In the genomic region with DNA sequence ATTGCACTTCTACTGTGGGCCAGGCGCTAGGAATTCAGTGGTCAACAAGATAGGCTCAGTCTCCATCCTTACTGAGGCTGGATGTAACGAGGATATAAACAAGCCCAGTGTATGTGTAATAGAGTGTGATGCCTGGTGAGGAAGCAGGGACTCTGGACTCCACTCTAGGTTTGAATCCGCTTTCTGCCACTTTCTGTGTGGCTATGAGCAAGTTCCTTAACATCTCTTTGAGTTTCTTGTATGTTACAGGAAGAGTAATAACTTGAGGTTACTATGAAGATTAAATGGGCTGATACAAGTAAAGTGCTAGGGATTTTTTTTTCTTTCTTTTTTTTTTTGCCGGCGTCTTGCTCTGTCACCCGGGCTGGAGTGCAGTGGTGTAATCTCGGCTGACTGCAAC, we compare ENCODE assay signal across 12 cellular contexts. TPM values are rescaled to one million over a fixed set of nuclear protein-coding genes. Genes with fewer than 3 reads are reported as not detected.
DNase-seq lines count a peak whose midpoint lies in the region; ATAC-seq and TF ChIP-seq lines count a peak whose summit lies in the region.
"Had no signal": no experiment of that assay in that cellular context is flagged by ENCODE, and none has a peak within 500 bp of the region (broad histone marks: within the 10 kb centered on the region; RNA-seq: fewer than 3 reads in every experiment).

No MANE protein-coding gene starts in this region.

- H3K14ac ChIP-seq in IMR-90 (replicated peaks; ENCODE audit: low read depth, low read length) = peak overlapping the region; percentile 48

- no peak overlapping the region for H2AK9ac ChIP-seq in IMR-90 (replicated peaks; ENCODE audit: low read depth, low read length, poor library complexity)

- H3K27ac Mint-ChIP-seq in activated naive CD4-positive, alpha-beta T cell treated with anti-CD3 and anti-CD28 coated beads, Interleukin-2, amount 50 U/mL, for 24 hours = peak overlapping the region; percentile 89
- H3K27ac Mint-ChIP-seq in activated naive CD8-positive, alpha-beta T cell treated with anti-CD3 and anti-CD28 coated beads, Interleukin-2, amount 10 ng/mL, durations not matched to agents 7 days and 5 days = peak overlapping the region; percentile 86
- H3K27ac Mint-ChIP-seq in stimulated activated naive CD8-positive, alpha-beta T cell treated with anti-CD3 and anti-CD28 coated beads, Interleukin-15, amount 100 ng/mL, for 72 hours = peak overlapping the region; percentile 81 to 88
- H3K27ac Mint-ChIP-seq: endodermal cell had no signal

- peak overlapping the region; percentile 61; the same call in 2 of the 3 replicates for H2BK15ac ChIP-seq in IMR-90 (ENCODE audit: low read depth, low read length)

- H4K91ac ChIP-seq in IMR-90 (ENCODE audit: insufficient read depth, low read depth, low read length) = no peak overlapping the region

- WGBS in IMR-90 (ENCODE audit: extremely low coverage in 2 of 2, insufficient read length in 1 of 2), 2 experiments = 100% methylated on average over 1 of the region's 7 CpGs; no CpG with 5 or more reads in 1 of the 2 experiments

- no peak overlapping the region for H3K23ac ChIP-seq in IMR-90 (ENCODE audit: low read depth, low read length)

- CTCF ChIA-PET in IMR-90 (lab: Yijun Ruan, JAX) = no interaction called here

- H3K9me3 ChIP-seq in IMR-90 (ENCODE audit: control insufficient read depth, insufficient read depth, low read length) = no peaks in the 10 kb centered on the region

- POLR2A ChIA-PET in IMR-90 (lab: Charles Lee; ENCODE audit: unreplicated experiment) = no interaction called here
- POLR2A ChIA-PET in activated naive CD8-positive, alpha-beta T cell treated with anti-CD3 and anti-CD28 coated beads, Interleukin-2, amount 10 ng/mL, durations not matched to agents 7 days and 5 days (lab: Charles Lee) = interaction anchor here (7.3 kb wide), 1 partner anchor 13 kb away, joined by 39 read pairs; a partner anchor contains a TSS

- no peaks in the 10 kb centered on the region for H3K36me3 ChIP-seq in IMR-90 (ENCODE audit: control insufficient read depth, insufficient read depth, low read length)

- peaks cover 92% of the 10 kb centered on the region for H3K4me1 Mint-ChIP-seq in activated naive CD4-positive, alpha-beta T cell treated with anti-CD3 and anti-CD28 coated beads, Interleukin-2, amount 50 U/mL, for 24 hours
- peaks cover 86% of the 10 kb centered on the region for H3K4me1 Mint-ChIP-seq in activated naive CD8-positive, alpha-beta T cell treated with anti-CD3 and anti-CD28 coated beads, Interleukin-2, amount 10 ng/mL, durations not matched to agents 7 days and 5 days
- peaks cover 93% of the 10 kb centered on the region for H3K4me1 Mint-ChIP-seq in stimulated activated naive CD8-positive, alpha-beta T cell treated with anti-CD3 and anti-CD28 coated beads, Interleukin-15, amount 100 ng/mL, for 72 hours

- peak overlapping the region; percentile 16; the same call in 1 of the 2 replicates for H3K18ac ChIP-seq in IMR-90 (ENCODE audit: low read depth, low read length)

- peak overlapping the region; percentile 46 for H2BK5ac ChIP-seq in IMR-90 (ENCODE audit: low read depth, low read length, poor library complexity, severe bottlenecking)

- H3K27ac ChIP-seq in IMR-90 (ENCODE audit: insufficient read depth, low read length) (no peak overlapping the region), substantia nigra (ENCODE audit: low read depth, low read length, poor library complexity, severe bottlenecking) (no peak overlapping the region)
- H3K27ac ChIP-seq: foreskin keratinocyte had no signal

- no peaks in the 10 kb centered on the region for H4K20me1 ChIP-seq in IMR-90 (ENCODE audit: insufficient read depth, low read length)

- H3K9me3 Mint-ChIP-seq in activated naive CD4-positive, alpha-beta T cell treated with anti-CD3 and anti-CD28 coated beads, Interleukin-2, amount 50 U/mL, for 24 hours = no peaks in the 10 kb centered on the region
- H3K9me3 Mint-ChIP-seq in activated naive CD8-positive, alpha-beta T cell treated with anti-CD3 and anti-CD28 coated beads, Interleukin-2, amount 10 ng/mL, durations not matched to agents 7 days and 5 days = no peaks in the 10 kb centered on the region
- H3K9me3 Mint-ChIP-seq in stimulated activated naive CD8-positive, alpha-beta T cell treated with anti-CD3 and anti-CD28 coated beads, Interleukin-15, amount 100 ng/mL, for 72 hours = no peaks in the 10 kb centered on the region
- H3K9me3 Mint-ChIP-seq: endodermal cell had no signal

- H2BK120ac ChIP-seq in IMR-90 (ENCODE audit: low read depth, low read length) = peak overlapping the region; percentile 79

- H2BK20ac ChIP-seq in IMR-90 (ENCODE audit: low read depth, low read length) = peak overlapping the region; percentile 27

- peak overlapping the region; percentile 63 for H3K4me3 Mint-ChIP-seq in activated naive CD4-positive, alpha-beta T cell treated with anti-CD3 and anti-CD28 coated beads, Interleukin-2, amount 50 U/mL, for 24 hours
- peak overlapping the region; percentile 59 for H3K4me3 Mint-ChIP-seq in activated naive CD8-positive, alpha-beta T cell treated with anti-CD3 and anti-CD28 coated beads, Interleukin-2, amount 10 ng/mL, durations not matched to agents 7 days and 5 days
- peak overlapping the region; percentile 42 to 80 for H3K4me3 Mint-ChIP-seq in stimulated activated naive CD8-positive, alpha-beta T cell treated with anti-CD3 and anti-CD28 coated beads, Interleukin-15, amount 100 ng/mL, for 72 hours
- H3K4me3 Mint-ChIP-seq: endodermal cell had no signal

- no peaks in the 10 kb centered on the region for H3K27me3 ChIP-seq in IMR-90 (ENCODE audit: control insufficient read depth, insufficient read depth, low read length)
- H3K27me3 ChIP-seq: foreskin keratinocyte had no signal

- no TSS peak for BruUV-seq in IMR-90 (replicated peaks; lab: Mats Ljungman, UMichigan)

- no peak overlapping the region for H3K4me3 ChIP-seq in IMR-90 (ENCODE audit: insufficient read depth, low read depth, low read length)

- in situ Hi-C loops in IMR-90 (cut with MboI; ENCODE audit: low sequenced_read_pairs) = no loop called here

- intact Hi-C loops in IMR-90 (cut with micrococcal nuclease) = no loop called here

- no peak overlapping the region for H4K5ac ChIP-seq in IMR-90 (ENCODE audit: low read depth, low read length)

- H4K8ac ChIP-seq in IMR-90 (ENCODE audit: low read depth in 2 of 2, low read length in 2 of 2) = peak overlapping the region in 1 of 2 experiments; percentile 11; a peak in 1 of 4 replicates

- TF ChIP-seq RAD21 in IMR-90 (IDR thresholded peaks at IDR 0.05; ENCODE audit: low read length) = no peak

- H3K56ac ChIP-seq in IMR-90 (ENCODE audit: extremely low read depth, insufficient read depth, low read length) = no peak overlapping the region

- peaks cover 26% of the 10 kb centered on the region for H3K4me1 ChIP-seq in IMR-90 (ENCODE audit: control insufficient read depth, insufficient read depth, low read length)

- TF ChIP-seq CTCF in IMR-90 (conservative IDR thresholded peaks at IDR 0.05; ENCODE audit: low read depth, low read length) = no peak

- no peak overlapping the region for H3K4me2 ChIP-seq in IMR-90 (ENCODE audit: low read depth, low read length)

- 0 out of 4 replicates have a peak, but pooled peaks cover 0 to 5% of the 10 kb centered on the region in 2 experiments for H3K79me1 ChIP-seq in IMR-90 (ENCODE audit: low read depth in 1 of 2, low read length in 2 of 2)

- TF ChIP-seq POLR2A in IMR-90 (IDR thresholded peaks at IDR 0.05; ENCODE audit: low read depth, low read length) = no peak

- no peak for DNase-seq in activated naive CD4-positive, alpha-beta T cell treated with anti-CD3 and anti-CD28 coated beads, Interleukin-2, amount 50 U/mL, for 16 hours
- DNase-seq in IMR-90 (no peak), midbrain (lab: John Stamatoyannopoulos, UW) (no peak), substantia nigra (lab: John Stamatoyannopoulos, UW) (no peak), NCI-H82 (lab: John Stamatoyannopoulos, UW) (no peak)
- DNase-seq in activated naive CD8-positive, alpha-beta T cell treated with anti-CD3 and anti-CD28 coated beads, Interleukin-2, amount 10 ng/mL, durations not matched to agents 7 days and 5 days = no peak
- DNase-seq in stimulated activated naive CD8-positive, alpha-beta T cell treated with anti-CD3 and anti-CD28 coated beads, Interleukin-15, amount 100 ng/mL, for 72 hours = peak in 1 of 2 donors; percentile 43
- DNase-seq: endodermal cell, foreskin keratinocyte, posterior cingulate gyrus, SHP77 had no signal

- H2AFZ ChIP-seq in IMR-90 (replicated peaks; ENCODE audit: low read length, poor library complexity) = no peak overlapping the region

- ATAC-seq in IMR-90 (ENCODE audit: low read depth) = no peak
- ATAC-seq in activated naive CD8-positive, alpha-beta T cell treated with anti-CD3 and anti-CD28 coated beads, Interleukin-2, amount 10 ng/mL, durations not matched to agents 7 days and 5 days (ENCODE audit: low read depth) = peak; percentile 65
- peak; percentile 83 for ATAC-seq in stimulated activated naive CD8-positive, alpha-beta T cell treated with anti-CD3 and anti-CD28 coated beads, Interleukin-15, amount 100 ng/mL, for 72 hours
- ATAC-seq: foreskin keratinocyte had no signal

- H2AK5ac ChIP-seq in IMR-90 (ENCODE audit: low read depth, low read length) = peak overlapping the region; percentile 23; the same call in 1 of the 2 replicates

- H3K9ac ChIP-seq in IMR-90 (ENCODE audit: low read depth, low read length) = no peak overlapping the region

- peaks cover 24% of the 10 kb centered on the region for H3K9me1 ChIP-seq in IMR-90 (ENCODE audit: insufficient read depth, low read length)

- no peaks in the 10 kb centered on the region for H3K27me3 Mint-ChIP-seq in activated naive CD4-positive, alpha-beta T cell treated with anti-CD3 and anti-CD28 coated beads, Interleukin-2, amount 50 U/mL, for 24 hours
- H3K27me3 Mint-ChIP-seq in activated naive CD8-positive, alpha-beta T cell treated with anti-CD3 and anti-CD28 coated beads, Interleukin-2, amount 10 ng/mL, durations not matched to agents 7 days and 5 days = no peaks in the 10 kb centered on the region
- no peaks in the 10 kb centered on the region for H3K27me3 Mint-ChIP-seq in stimulated activated naive CD8-positive, alpha-beta T cell treated with anti-CD3 and anti-CD28 coated beads, Interleukin-15, amount 100 ng/mL, for 72 hours

- dilution Hi-C loops in IMR-90 (cut with HindIII; ENCODE audit: low sequenced_read_pairs, unreplicated experiment) = no loop called here

- H3K36me3 Mint-ChIP-seq in activated naive CD4-positive, alpha-beta T cell treated with anti-CD3 and anti-CD28 coated beads, Interleukin-2, amount 50 U/mL, for 24 hours = peaks cover 5% of the 10 kb centered on the region
- peaks cover 49% of the 10 kb centered on the region for H3K36me3 Mint-ChIP-seq in activated naive CD8-positive, alpha-beta T cell treated with anti-CD3 and anti-CD28 coated beads, Interleukin-2, amount 10 ng/mL, durations not matched to agents 7 days and 5 days

- H3K4ac ChIP-seq in IMR-90 (ENCODE audit: low read depth, low read length) = peak overlapping the region; percentile 67

TF ChIP-seq in IMR-90, 13 proteins besides CTCF, POLR2A, EP300 and RAD21 (continues in another document):
- no peak for TF ChIP-seq NFE2L2 (IDR thresholded peaks at IDR 0.05; ENCODE audit: low read depth, low read length)

RNA-seq across cellular contexts. Expression of a gene that starts 12.4 kb away (rescaled TPM):
- 1.4 and 3.0 TPM in 2 replicates for total RNA-seq in IMR-90 (2012; rRNA removed)
- 0.47 and 0.72 TPM in 2 replicates for polyA plus RNA-seq in IMR-90 (2012; rRNA removed)
- 0.25 and 0.32 TPM in 2 replicates for polyA plus RNA-seq in IMR-90 (2012; cell fraction: cytosol; rRNA removed)
- 0.51 and 0.87 TPM in 2 replicates for polyA plus RNA-seq in IMR-90 (2012; cell fraction: nucleus; rRNA removed; ENCODE audit: low replicate concordance)
- total RNA-seq in activated naive CD8-positive, alpha-beta T cell treated with anti-CD3 and anti-CD28 coated beads, Interleukin-2, amount 10 ng/mL, durations not matched to agents 7 days and 5 days = 100 to 1,000 TPM; 266 to 275 TPM

Comparison
In these comparisons a context has a peak if more than half of its experiments do, and no peak if none do; other contexts are left out.
1. RNA of a gene that starts 12.4 kb away (total RNA-seq): 266 to 275 TPM in activated naive CD8-positive, alpha-beta T cell treated with anti-CD3 and anti-CD28 coated beads, Interleukin-2, amount 10 ng/mL, durations not matched to agents 7 days and 5 days; 1.4 to 3.0 TPM in IMR-90; every median in the first group is over 10 times any median in the second.
2. Peak in every context shown above with its lines, with median percentiles within 50 percentile points of each other: H3K27ac Mint-ChIP-seq and H3K4me3 Mint-ChIP-seq.